Comparison of ENCODE assay signal across 1 cellular context in the genomic region with DNA sequence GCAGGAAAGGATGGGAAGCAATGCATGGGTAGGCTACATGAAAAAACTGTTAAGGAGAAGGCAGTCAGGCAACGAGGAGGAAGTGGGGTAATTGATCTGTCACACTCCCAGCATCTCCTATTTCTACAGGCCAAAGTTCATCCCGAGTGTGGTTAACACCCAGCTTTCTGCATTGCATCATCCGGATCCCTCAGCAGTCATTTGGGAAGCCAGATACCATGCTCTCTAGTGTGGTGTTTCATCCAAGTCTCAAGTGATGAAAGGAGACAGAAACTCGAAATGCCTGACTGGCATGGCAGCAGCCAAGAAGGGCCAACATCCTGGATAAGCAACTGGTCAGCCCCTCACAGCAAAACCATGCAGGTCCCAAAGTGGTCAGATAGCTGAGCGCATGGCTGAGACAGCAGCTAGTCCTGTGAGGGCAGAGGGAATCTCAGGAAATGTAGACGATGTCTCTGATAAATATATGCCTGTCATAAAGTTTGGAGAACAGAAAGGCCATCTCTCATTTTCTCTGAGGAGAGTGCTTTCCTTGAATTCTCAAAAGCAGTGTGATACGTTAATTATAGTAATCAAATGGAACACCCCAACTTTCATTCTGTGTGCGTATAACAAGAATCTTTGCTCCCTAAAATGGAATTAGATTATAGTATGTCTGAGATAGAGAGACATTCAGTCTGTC.
A peak's percentile ranks its signal among the peaks of the same experiment; 100 is the strongest.
TF ChIP-seq lines count a peak whose summit lies in the region.

No MANE protein-coding gene starts in this region.

TF ChIP-seq in HepG2, 621 proteins besides CTCF, POLR2A, EP300 and RAD21 (continued from another document and continues in another):
- TF ChIP-seq, protein P1, sequence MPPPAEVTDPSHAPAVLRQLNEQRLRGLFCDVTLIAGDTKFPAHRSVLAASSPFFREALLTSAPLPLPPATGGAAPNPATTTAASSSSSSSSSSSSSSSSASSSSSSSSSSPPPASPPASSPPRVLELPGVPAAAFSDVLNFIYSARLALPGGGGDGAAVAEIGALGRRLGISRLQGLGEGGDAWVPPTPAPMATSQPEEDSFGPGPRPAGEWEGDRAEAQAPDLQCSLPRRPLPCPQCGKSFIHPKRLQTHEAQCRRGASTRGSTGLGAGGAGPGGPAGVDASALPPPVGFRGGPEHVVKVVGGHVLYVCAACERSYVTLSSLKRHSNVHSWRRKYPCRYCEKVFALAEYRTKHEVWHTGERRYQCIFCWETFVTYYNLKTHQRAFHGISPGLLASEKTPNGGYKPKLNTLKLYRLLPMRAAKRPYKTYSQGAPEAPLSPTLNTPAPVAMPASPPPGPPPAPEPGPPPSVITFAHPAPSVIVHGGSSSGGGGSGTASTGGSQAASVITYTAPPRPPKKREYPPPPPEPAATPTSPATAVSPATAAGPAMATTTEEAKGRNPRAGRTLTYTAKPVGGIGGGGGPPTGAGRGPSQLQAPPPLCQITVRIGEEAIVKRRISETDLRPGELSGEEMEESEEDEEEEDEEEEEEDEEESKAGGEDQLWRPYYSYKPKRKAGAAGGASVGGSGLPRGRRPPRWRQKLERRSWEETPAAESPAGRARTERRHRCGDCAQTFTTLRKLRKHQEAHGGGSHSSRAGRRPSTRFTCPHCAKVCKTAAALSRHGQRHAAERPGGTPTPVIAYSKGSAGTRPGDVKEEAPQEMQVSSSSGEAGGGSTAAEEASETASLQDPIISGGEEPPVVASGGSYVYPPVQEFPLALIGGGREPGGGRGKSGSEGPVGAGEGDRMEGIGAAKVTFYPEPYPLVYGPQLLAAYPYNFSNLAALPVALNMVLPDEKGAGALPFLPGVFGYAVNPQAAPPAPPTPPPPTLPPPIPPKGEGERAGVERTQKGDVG (CRISPR knock-in tag; IDR thresholded peaks at IDR 0.05; ENCODE audit: borderline replicate concordance) = 0 out of 2 replicates have a peak, but pooled peaks have one; percentile 84
- TF ChIP-seq MED1 (CRISPR knock-in tag; IDR thresholded peaks at IDR 0.05) (peak; percentile 98), RAD51 (IDR thresholded peaks at IDR 0.05; ENCODE audit: borderline replicate concordance) (no peak), ZNF230 (CRISPR knock-in tag; IDR thresholded peaks at IDR 0.05) (peak; percentile 76; the same call in 1 of the 2 replicates), HDAC2 (CRISPR knock-in tag; IDR thresholded peaks at IDR 0.05) (peak; percentile 97), TAF1 (CRISPR knock-in tag; IDR thresholded peaks at IDR 0.05) (peak; percentile 72; the same call in 1 of the 2 replicates), HIVEP1 (CRISPR knock-in tag; IDR thresholded peaks at IDR 0.05) (no peak), RFXANK (CRISPR knock-in tag; IDR thresholded peaks at IDR 0.05) (no peak), MXI1 (IDR thresholded peaks at IDR 0.05; ENCODE audit: borderline replicate concordance, low read depth, low read length) (peak; percentile 30; the same call in 1 of the 3 replicates), CSRNP1 (CRISPR knock-in tag; IDR thresholded peaks at IDR 0.05) (peak; percentile 84), TARDBP (CRISPR knock-in tag; IDR thresholded peaks at IDR 0.05) (peak; percentile 97), HMG20A (CRISPR knock-in tag; IDR thresholded peaks at IDR 0.05; ENCODE audit: borderline replicate concordance) (peak; percentile 92; the same call in 1 of the 2 replicates), HHEX (CRISPR knock-in tag; IDR thresholded peaks at IDR 0.05) (peak; percentile 73), ZNF274 (CRISPR knock-in tag; IDR thresholded peaks at IDR 0.05) (no peak), ZFP91 (CRISPR knock-in tag; IDR thresholded peaks at IDR 0.05; ENCODE audit: borderline replicate concordance) (peak; percentile 75), NR2F1 (CRISPR knock-in tag; IDR thresholded peaks at IDR 0.05) (peak; percentile 71 to 80; a peak in 3 of 4 replicates), ZFP41 (CRISPR knock-in tag; IDR thresholded peaks at IDR 0.05; ENCODE audit: borderline replicate concordance) (no peak), SRF (IDR thresholded peaks at IDR 0.05; ENCODE audit: low read depth, low read length) (no peak)
- TF ChIP-seq, protein P2, sequence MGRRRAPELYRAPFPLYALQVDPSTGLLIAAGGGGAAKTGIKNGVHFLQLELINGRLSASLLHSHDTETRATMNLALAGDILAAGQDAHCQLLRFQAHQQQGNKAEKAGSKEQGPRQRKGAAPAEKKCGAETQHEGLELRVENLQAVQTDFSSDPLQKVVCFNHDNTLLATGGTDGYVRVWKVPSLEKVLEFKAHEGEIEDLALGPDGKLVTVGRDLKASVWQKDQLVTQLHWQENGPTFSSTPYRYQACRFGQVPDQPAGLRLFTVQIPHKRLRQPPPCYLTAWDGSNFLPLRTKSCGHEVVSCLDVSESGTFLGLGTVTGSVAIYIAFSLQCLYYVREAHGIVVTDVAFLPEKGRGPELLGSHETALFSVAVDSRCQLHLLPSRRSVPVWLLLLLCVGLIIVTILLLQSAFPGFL (CRISPR knock-in tag; IDR thresholded peaks at IDR 0.05) = no peak
- TF ChIP-seq, protein P3, sequence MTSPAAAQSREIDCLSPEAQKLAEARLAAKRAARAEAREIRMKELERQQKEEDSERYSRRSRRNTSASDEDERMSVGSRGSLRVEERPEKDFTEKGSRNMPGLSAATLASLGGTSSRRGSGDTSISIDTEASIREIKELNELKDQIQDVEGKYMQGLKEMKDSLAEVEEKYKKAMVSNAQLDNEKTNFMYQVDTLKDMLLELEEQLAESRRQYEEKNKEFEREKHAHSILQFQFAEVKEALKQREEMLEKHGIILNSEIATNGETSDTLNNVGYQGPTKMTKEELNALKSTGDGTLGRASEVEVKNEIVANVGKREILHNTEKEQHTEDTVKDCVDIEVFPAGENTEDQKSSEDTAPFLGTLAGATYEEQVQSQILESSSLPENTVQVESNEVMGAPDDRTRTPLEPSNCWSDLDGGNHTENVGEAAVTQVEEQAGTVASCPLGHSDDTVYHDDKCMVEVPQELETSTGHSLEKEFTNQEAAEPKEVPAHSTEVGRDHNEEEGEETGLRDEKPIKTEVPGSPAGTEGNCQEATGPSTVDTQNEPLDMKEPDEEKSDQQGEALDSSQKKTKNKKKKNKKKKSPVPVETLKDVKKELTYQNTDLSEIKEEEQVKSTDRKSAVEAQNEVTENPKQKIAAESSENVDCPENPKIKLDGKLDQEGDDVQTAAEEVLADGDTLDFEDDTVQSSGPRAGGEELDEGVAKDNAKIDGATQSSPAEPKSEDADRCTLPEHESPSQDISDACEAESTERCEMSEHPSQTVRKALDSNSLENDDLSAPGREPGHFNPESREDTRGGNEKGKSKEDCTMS (CRISPR knock-in tag; conservative IDR thresholded peaks at IDR 0.05) = no peak
- TF ChIP-seq, protein P4, sequence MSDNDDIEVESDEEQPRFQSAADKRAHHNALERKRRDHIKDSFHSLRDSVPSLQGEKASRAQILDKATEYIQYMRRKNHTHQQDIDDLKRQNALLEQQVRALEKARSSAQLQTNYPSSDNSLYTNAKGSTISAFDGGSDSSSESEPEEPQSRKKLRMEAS (IDR thresholded peaks at IDR 0.05) = peak; percentile 94
- TF ChIP-seq, protein P5, sequence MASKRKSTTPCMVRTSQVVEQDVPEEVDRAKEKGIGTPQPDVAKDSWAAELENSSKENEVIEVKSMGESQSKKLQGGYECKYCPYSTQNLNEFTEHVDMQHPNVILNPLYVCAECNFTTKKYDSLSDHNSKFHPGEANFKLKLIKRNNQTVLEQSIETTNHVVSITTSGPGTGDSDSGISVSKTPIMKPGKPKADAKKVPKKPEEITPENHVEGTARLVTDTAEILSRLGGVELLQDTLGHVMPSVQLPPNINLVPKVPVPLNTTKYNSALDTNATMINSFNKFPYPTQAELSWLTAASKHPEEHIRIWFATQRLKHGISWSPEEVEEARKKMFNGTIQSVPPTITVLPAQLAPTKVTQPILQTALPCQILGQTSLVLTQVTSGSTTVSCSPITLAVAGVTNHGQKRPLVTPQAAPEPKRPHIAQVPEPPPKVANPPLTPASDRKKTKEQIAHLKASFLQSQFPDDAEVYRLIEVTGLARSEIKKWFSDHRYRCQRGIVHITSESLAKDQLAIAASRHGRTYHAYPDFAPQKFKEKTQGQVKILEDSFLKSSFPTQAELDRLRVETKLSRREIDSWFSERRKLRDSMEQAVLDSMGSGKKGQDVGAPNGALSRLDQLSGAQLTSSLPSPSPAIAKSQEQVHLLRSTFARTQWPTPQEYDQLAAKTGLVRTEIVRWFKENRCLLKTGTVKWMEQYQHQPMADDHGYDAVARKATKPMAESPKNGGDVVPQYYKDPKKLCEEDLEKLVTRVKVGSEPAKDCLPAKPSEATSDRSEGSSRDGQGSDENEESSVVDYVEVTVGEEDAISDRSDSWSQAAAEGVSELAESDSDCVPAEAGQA (IDR thresholded peaks at IDR 0.05; ENCODE audit: low read depth) = no peak
- TF ChIP-seq, protein P5 (CRISPR knock-in tag; IDR thresholded peaks at IDR 0.05; ENCODE audit: borderline replicate concordance) = no peak
- TF ChIP-seq, protein P6, sequence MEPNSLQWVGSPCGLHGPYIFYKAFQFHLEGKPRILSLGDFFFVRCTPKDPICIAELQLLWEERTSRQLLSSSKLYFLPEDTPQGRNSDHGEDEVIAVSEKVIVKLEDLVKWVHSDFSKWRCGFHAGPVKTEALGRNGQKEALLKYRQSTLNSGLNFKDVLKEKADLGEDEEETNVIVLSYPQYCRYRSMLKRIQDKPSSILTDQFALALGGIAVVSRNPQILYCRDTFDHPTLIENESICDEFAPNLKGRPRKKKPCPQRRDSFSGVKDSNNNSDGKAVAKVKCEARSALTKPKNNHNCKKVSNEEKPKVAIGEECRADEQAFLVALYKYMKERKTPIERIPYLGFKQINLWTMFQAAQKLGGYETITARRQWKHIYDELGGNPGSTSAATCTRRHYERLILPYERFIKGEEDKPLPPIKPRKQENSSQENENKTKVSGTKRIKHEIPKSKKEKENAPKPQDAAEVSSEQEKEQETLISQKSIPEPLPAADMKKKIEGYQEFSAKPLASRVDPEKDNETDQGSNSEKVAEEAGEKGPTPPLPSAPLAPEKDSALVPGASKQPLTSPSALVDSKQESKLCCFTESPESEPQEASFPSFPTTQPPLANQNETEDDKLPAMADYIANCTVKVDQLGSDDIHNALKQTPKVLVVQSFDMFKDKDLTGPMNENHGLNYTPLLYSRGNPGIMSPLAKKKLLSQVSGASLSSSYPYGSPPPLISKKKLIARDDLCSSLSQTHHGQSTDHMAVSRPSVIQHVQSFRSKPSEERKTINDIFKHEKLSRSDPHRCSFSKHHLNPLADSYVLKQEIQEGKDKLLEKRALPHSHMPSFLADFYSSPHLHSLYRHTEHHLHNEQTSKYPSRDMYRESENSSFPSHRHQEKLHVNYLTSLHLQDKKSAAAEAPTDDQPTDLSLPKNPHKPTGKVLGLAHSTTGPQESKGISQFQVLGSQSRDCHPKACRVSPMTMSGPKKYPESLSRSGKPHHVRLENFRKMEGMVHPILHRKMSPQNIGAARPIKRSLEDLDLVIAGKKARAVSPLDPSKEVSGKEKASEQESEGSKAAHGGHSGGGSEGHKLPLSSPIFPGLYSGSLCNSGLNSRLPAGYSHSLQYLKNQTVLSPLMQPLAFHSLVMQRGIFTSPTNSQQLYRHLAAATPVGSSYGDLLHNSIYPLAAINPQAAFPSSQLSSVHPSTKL (CRISPR knock-in tag; IDR thresholded peaks at IDR 0.05) = peak; percentile 99
- TF ChIP-seq, protein P7, sequence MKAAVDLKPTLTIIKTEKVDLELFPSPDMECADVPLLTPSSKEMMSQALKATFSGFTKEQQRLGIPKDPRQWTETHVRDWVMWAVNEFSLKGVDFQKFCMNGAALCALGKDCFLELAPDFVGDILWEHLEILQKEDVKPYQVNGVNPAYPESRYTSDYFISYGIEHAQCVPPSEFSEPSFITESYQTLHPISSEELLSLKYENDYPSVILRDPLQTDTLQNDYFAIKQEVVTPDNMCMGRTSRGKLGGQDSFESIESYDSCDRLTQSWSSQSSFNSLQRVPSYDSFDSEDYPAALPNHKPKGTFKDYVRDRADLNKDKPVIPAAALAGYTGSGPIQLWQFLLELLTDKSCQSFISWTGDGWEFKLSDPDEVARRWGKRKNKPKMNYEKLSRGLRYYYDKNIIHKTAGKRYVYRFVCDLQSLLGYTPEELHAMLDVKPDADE (CRISPR knock-in tag; IDR thresholded peaks at IDR 0.05) = no peak
